ENCODE assay signal across 12 cellular contexts in the genomic region with DNA sequence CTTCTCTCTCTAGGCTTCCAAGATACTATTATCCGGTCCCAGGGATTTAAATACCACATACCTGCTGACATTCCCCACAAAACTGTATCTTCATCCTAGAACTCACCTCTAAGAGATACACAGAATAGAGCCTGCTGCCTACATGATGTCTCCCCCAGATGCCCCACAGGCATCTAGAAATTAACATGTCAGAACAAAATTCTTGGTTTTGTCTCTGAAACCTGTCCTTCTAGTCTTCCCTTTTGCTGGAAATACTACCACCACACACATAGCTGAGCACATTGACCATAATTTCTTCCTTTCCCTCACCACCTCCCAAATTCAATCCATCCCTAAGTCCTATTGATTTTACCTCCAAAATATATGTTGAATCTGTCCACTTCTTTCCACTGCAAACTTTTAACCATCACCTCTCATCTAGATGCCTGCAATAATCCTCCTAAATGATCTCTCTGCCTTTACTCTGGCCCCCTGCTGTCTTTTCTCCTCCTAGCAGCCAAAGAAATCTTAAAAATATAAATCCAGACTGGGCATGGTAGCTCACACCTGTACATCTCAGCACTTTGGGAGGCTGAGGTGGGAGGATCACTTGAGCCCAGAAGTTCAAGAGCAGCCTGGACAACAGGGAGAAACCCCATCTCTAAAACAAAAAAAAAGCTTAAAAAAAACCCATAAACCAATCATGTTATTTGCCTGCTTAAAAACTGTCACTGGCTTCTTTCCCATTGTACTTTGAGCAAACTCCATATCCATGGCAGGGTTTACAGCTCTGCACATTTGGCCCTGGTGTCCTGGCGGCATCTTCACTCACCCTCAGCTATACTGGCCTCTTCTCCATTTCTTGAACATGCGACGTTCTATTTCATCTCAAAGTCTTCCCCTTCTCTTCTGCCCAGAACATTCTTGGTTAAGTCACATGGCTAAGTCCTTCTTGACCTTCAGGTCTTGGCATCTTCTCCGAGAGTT. TPM values are rescaled to one million over a fixed set of nuclear protein-coding genes. Genes with fewer than 3 reads are reported as not detected.
A peak's percentile ranks its signal among the peaks of the same experiment; 100 is the strongest.
DNase-seq lines count a peak whose midpoint lies in the region; ATAC-seq and TF ChIP-seq lines count a peak whose summit lies in the region.
"Had no signal": no experiment of that assay in that cellular context is flagged by ENCODE, and none has a peak within 500 bp of the region (broad histone marks: within the 10 kb centered on the region; RNA-seq: fewer than 3 reads in every experiment).

No MANE protein-coding gene starts in this region.

- H3K4me3 ChIP-seq in ovary: no peak overlapping the region

- H3K36me3 ChIP-seq in ovary: no peaks in the 10 kb centered on the region

- no peaks in the 10 kb centered on the region for H3K4me1 ChIP-seq in ovary (ENCODE audit: insufficient read depth)

- peak; percentile 4 for DNase-seq in ACHN
- DNase-seq in SK-MEL-5 (ENCODE audit: low read depth, low spot score): peak; percentile 19
- DNase-seq in glomerular visceral epithelial cell (ENCODE audit: extremely low spot score): peak; percentile 12
- no peak for DNase-seq in SHP77 (lab: John Stamatoyannopoulos, UW)
- no peak for DNase-seq in ovary
- DNase-seq: activated gamma-delta T cell treated with Interleukin-2 at 50 U/mL for 16 hours, natural killer cell, NCI-H1436 treated with DMSO at 0.1 percent for 48 hours had no signal

- intact Hi-C loops in ovary (cut with DNase I): loop anchor here in 1 of 4 donors (10.0 kb wide), 1 partner anchor 55 kb away; no protein-coding TSS in a partner anchor

- no peak overlapping the region for H3K27ac ChIP-seq in ovary
- H3K27ac ChIP-seq: epithelial cell of prostate had no signal

- ATAC-seq in HG02759 (IDR thresholded peaks at IDR 0.05; ENCODE audit: unreplicated experiment) (no peak), GM21528 (IDR thresholded peaks at IDR 0.05; ENCODE audit: low FRiP score, unreplicated experiment) (no peak)

- TF ChIP-seq EP300 in ovary (IDR thresholded peaks at IDR 0.05): no peak

- TF ChIP-seq CTCF in GM12873 (IDR thresholded peaks at IDR 0.05; ENCODE audit: insufficient read depth, low read depth, low read length, missing control alignments) (peak; percentile 41), ovary (IDR thresholded peaks at IDR 0.05) (no peak)

- WGBS in ovary, 3 donors: 43 to 50% (median 49%) methylated on average over 5 of the region's 5 CpGs

- no peak for TF ChIP-seq POLR2A in ovary (IDR thresholded peaks at IDR 0.05)

- in situ Hi-C loops in ACHN (cut with HindIII; ENCODE audit: low pct_ligation_motif_present, low pct_unique_long_range_greater_than_20kb, low sequenced_read_pairs) (no loop called here), SK-MEL-5 (cut with HindIII; ENCODE audit: low pct_unique_long_range_greater_than_20kb, low sequenced_read_pairs) (no loop called here)

- H3K27me3 ChIP-seq in ovary: no peaks in the 10 kb centered on the region

- no peaks in the 10 kb centered on the region for H3K9me3 ChIP-seq in ovary

RNA-seq across cellular contexts. Expression of gene FAM76A, which starts 6.2 kb away (rescaled TPM):
- total RNA-seq in SK-MEL-5 (2014; rRNA removed; shearing (Covaris generic)): 9.8 and 10.1 TPM in 2 replicates
- 3.2 and 6.3 TPM in 2 replicates for polyA plus RNA-seq in SK-MEL-5 (2015; cell fraction: cytosol; rRNA removed)
- polyA plus RNA-seq in SK-MEL-5 (2015; cell fraction: nucleus; rRNA removed): 16.6 and 21.7 TPM in 2 replicates
- 10 to 100 TPM in 5 of 7 donors, 1 to 10 TPM in 2; 9.2 to 20.3 (median 15.7) TPM for total RNA-seq in ovary
- 1 to 10 TPM; 6.0 to 7.5 TPM for polyA plus RNA-seq in ovary

RNA-seq across cellular contexts. Expression of gene IFI6, which starts 47.6 kb away (rescaled TPM):
- total RNA-seq in SK-MEL-5 (2014; rRNA removed; shearing (Covaris generic)): 56.8 and 67.2 TPM in 2 replicates
- polyA plus RNA-seq in SK-MEL-5 (2015; cell fraction: cytosol; rRNA removed): 92.3 and 112 TPM in 2 replicates
- polyA plus RNA-seq in SK-MEL-5 (2015; cell fraction: nucleus; rRNA removed): 2.4 and 15.6 TPM in 2 replicates
- 10 to 100 TPM; 30.3 to 89.1 (median 48.6) TPM for total RNA-seq in ovary
- polyA plus RNA-seq in ovary: 100 to 1,000 TPM; 200 to 274 TPM

RNA-seq across cellular contexts. Expression of gene STX12, which starts 53.5 kb away (rescaled TPM):
- total RNA-seq in SK-MEL-5 (2014; rRNA removed; shearing (Covaris generic)): 29.0 and 30.5 TPM in 2 replicates
- polyA plus RNA-seq in SK-MEL-5 (2015; cell fraction: cytosol; rRNA removed): 20.3 and 26.0 TPM in 2 replicates
- polyA plus RNA-seq in SK-MEL-5 (2015; cell fraction: nucleus; rRNA removed): 28.5 and 34.0 TPM in 2 replicates
- 10 to 100 TPM; 34.3 to 45.7 (median 41.2) TPM for total RNA-seq in ovary
- polyA plus RNA-seq in ovary: 10 to 100 TPM; 23.9 to 74.8 TPM

Comparison
In these comparisons a context has a peak if more than half of its experiments do, and no peak if none do; other contexts are left out.
1. DNase-seq: peak in ACHN (single experiment), SK-MEL-5 (single experiment) and glomerular visceral epithelial cell (single experiment); none in SHP77 (0 of 2) and ovary (0 of 5).